Comparison of ENCODE assay signal across 3 cellular contexts in genomic region chr1:2880086-2880485, GRCh38.
"Had no signal": no experiment of that assay in that cellular context is flagged by ENCODE, and none has a peak within 500 bp of the region (broad histone marks: within the 10 kb centered on the region; RNA-seq: fewer than 3 reads in every experiment).

No MANE protein-coding gene starts in this region.

- DNase-seq: GDM1, GF-D8 had no signal

- H3K4me3 ChIP-seq: GM12878 had no signal

- ATAC-seq: GM12878 had no signal
